In the genomic region with DNA sequence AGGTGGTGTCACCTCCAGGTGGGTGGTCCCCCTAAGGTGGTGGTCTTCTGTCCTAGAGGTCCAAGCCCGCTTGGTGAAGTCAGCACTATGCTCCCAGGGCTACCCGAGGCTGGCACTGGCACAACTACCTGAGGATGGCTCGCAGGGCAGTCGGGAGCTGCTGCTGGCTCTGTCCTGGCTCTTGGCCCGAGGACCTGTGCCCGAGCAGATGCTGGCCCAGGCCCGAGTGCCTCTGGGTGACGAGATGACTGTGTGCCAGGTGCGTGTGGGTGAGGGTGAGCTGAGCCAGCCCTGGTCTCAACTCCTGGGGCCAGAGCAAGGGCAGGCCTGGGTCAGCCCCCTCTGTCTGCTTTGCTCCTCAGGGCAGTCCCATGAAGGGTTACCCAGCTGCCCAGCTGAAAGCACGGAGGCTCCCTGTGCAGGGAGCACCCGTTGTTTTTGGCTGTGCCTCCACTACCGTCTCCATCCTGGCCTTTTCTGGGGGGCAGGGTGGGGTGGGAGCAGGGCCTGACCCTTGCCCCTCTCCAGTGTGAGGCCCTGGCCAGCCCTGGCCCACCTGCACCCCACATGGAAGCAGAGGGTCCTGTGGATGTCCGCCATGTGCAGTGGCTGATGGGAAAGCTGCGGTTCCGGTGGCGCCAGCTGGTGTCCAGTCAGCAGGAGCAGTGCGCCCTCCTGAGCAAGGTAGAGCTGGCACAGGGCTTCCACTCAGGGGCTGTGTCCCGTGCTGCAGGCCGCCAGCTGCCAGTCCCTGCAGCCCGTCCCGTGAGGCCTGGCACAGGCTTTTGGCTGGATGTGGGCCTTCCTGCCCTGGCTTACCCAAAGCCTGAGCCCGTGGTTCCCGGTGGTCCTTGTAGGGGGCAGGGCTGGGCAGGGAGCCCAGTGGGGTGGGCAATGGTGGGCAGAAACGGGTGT, we compare ENCODE assay signal across 10 cellular contexts. TPM values are rescaled to one million over a fixed set of nuclear protein-coding genes. Genes with fewer than 3 reads are reported as not detected.
A peak's percentile ranks its signal among the peaks of the same experiment; 100 is the strongest.
DNase-seq lines count a peak whose midpoint lies in the region; ATAC-seq and TF ChIP-seq lines count a peak whose summit lies in the region.
"Had no signal": no experiment of that assay in that cellular context is flagged by ENCODE, and none has a peak within 500 bp of the region (broad histone marks: within the 10 kb centered on the region; RNA-seq: fewer than 3 reads in every experiment).

No MANE protein-coding gene starts in this region.

- ATAC-seq in aorta (ENCODE audit: low FRiP score) (no peak), GM18505 (IDR thresholded peaks at IDR 0.05; ENCODE audit: unreplicated experiment) (no peak)

- H3K27ac Mint-ChIP-seq in activated naive CD8-positive, alpha-beta T cell = peak overlapping the region; percentile 41

- H3K36me3 Mint-ChIP-seq in activated naive CD8-positive, alpha-beta T cell = no peaks in the 10 kb centered on the region

- TF ChIP-seq POLR2A in lower leg skin (IDR thresholded peaks at IDR 0.05) (no peak), GM18505 (IDR thresholded peaks at IDR 0.05; ENCODE audit: borderline replicate concordance, extremely low read depth, insufficient read depth, insufficient read length) (no peak)

- H3K36me3 ChIP-seq in aorta (ENCODE audit: control insufficient read depth in 1 of 2, insufficient read depth in 2 of 2, low read length in 1 of 2) = no peaks in the 10 kb centered on the region
- H3K36me3 ChIP-seq: adrenal gland had no signal

- no peaks in the 10 kb centered on the region for H3K4me1 ChIP-seq in aorta (ENCODE audit: control insufficient read depth in 1 of 2, insufficient read depth in 2 of 2, low read length in 2 of 2)

- intact Hi-C loops in lower leg skin (cut with DNase I; ENCODE audit: low total_unique reads) (loop anchor here (10.0 kb wide), 1 partner anchor 118 kb away; no protein-coding TSS in a partner anchor), aorta (cut with DNase I) (loop anchor here (5.0 kb wide), 3 partner anchors 35 to 190 kb away; partner anchors contain the start of genes BRF1 (in 1 of the 2) and TMEM121 (in 1 of the 2))

- peaks cover 15% of the 10 kb centered on the region for H3K4me1 Mint-ChIP-seq in activated naive CD8-positive, alpha-beta T cell (ENCODE audit: low read depth)

- no peaks in the 10 kb centered on the region for H3K9me3 Mint-ChIP-seq in activated naive CD8-positive, alpha-beta T cell (ENCODE audit: low read depth)

- no peaks in the 10 kb centered on the region for H3K9me3 ChIP-seq in aorta (ENCODE audit: control insufficient read depth, low read length)
- H3K9me3 ChIP-seq: adrenal gland had no signal

- H3K27me3 ChIP-seq in aorta (ENCODE audit: control insufficient read depth in 1 of 2, insufficient read depth in 2 of 2, low read length in 1 of 2) = no peaks in the 10 kb centered on the region

- no peak for TF ChIP-seq CTCF in lower leg skin (IDR thresholded peaks at IDR 0.05)

- H3K4me3 ChIP-seq in lower leg skin (ENCODE audit: low read depth, poor library complexity, severe bottlenecking) (no peak overlapping the region), aorta (ENCODE audit: low read length in 2 of 2) (no peak overlapping the region)

- DNase-seq in stimulated activated CD4-positive, alpha-beta T cell treated with anti-CD3 and anti-CD28 coated beads, Interleukin-15, amount 100 ng/mL, for 24 hours = peak; percentile 1
- no peak for DNase-seq in stimulated activated CD4-positive, alpha-beta T cell treated with anti-CD3 and anti-CD28 coated beads, Interleukin-2, amount 100 ng/mL, for 48 hours
- DNase-seq in lower leg skin (ENCODE audit: low spot score in 2 of 2) (peak; percentile 43 to 90), aorta (peak; percentile 66 to 78), AG08395 (ENCODE audit: low spot score) (no peak), RPMI8226 (no peak)
- DNase-seq: NCI-H510A had no signal

- H3K27ac ChIP-seq in aorta (ENCODE audit: low read depth in 1 of 2, low read length in 2 of 2) = no peak overlapping the region

- no peaks in the 10 kb centered on the region for H3K27me3 Mint-ChIP-seq in activated naive CD8-positive, alpha-beta T cell

- H3K4me3 Mint-ChIP-seq in activated naive CD8-positive, alpha-beta T cell = peak overlapping the region; percentile 87

- 52 to 61% methylated on average over 15 to 22 of the region's 24 CpGs for WGBS in lower leg skin, 2 donors
- WGBS in aorta, 2 donors = 56% methylated on average over 24 of the region's 24 CpGs

RNA-seq across cellular contexts. Expression of gene TEDC1, which starts 1.3 kb away (rescaled TPM):
- total RNA-seq in lower leg skin = 10 to 100 TPM in 1 of 4 donors, 1 to 10 TPM in 3; 2.8 to 16.9 (median 5.4) TPM
- total RNA-seq in aorta = 10 to 100 TPM in 1 of 2 donors, 1 to 10 TPM in 1; 8.6 to 30.5 TPM
- polyA plus RNA-seq in aorta = 10 to 100 TPM in 1 of 2 donors, 1 to 10 TPM in 1; 9.6 to 33.8 TPM

RNA-seq across cellular contexts. Expression of gene CRIP1, which starts 5.6 kb away (rescaled TPM):
- 100 to 1,000 TPM in 1 of 4 donors, 10 to 100 TPM in 3; 13.1 to 103 (median 63.2) TPM for total RNA-seq in lower leg skin
- total RNA-seq in aorta = 100 to 1,000 TPM; 229 to 236 TPM
- polyA plus RNA-seq in aorta = 1,000 to 10,000 TPM in 1 of 2 donors, 100 to 1,000 TPM in 1; 740 to 1,123 TPM

RNA-seq across cellular contexts. Expression of gene CRIP2, which starts 17.7 kb away (rescaled TPM):
- 100 to 1,000 TPM; 103 to 203 (median 141) TPM for total RNA-seq in lower leg skin
- 100 to 1,000 TPM; 267 to 352 TPM for total RNA-seq in aorta
- polyA plus RNA-seq in aorta = 100 to 1,000 TPM; 432 to 698 TPM

RNA-seq across cellular contexts. Expression of gene TMEM121, which starts 34.1 kb away (rescaled TPM):
- 1 to 10 TPM in 3 of 4 donors, under 1 TPM in 1; 0.99 to 5.4 (median 4.0) TPM for total RNA-seq in lower leg skin
- 1 to 10 TPM; 1.9 to 7.5 TPM for total RNA-seq in aorta
- 1 to 10 TPM in 1 of 2 donors, under 1 TPM in 1; 0.75 to 4.2 TPM for polyA plus RNA-seq in aorta

Comparison
In these comparisons a context has a peak if more than half of its experiments do, and no peak if none do; other contexts are left out.
1. DNase-seq: peak in stimulated activated CD4-positive, alpha-beta T cell treated with anti-CD3 and anti-CD28 coated beads, Interleukin-15, amount 100 ng/mL, for 24 hours (single experiment), lower leg skin (2 of 2) and aorta (2 of 2); none in stimulated activated CD4-positive, alpha-beta T cell treated with anti-CD3 and anti-CD28 coated beads, Interleukin-2, amount 100 ng/mL, for 48 hours (0 of 2), AG08395 (single experiment) and RPMI8226 (single experiment).